8 cellular contexts compared by ENCODE assay signal in the genomic region with DNA sequence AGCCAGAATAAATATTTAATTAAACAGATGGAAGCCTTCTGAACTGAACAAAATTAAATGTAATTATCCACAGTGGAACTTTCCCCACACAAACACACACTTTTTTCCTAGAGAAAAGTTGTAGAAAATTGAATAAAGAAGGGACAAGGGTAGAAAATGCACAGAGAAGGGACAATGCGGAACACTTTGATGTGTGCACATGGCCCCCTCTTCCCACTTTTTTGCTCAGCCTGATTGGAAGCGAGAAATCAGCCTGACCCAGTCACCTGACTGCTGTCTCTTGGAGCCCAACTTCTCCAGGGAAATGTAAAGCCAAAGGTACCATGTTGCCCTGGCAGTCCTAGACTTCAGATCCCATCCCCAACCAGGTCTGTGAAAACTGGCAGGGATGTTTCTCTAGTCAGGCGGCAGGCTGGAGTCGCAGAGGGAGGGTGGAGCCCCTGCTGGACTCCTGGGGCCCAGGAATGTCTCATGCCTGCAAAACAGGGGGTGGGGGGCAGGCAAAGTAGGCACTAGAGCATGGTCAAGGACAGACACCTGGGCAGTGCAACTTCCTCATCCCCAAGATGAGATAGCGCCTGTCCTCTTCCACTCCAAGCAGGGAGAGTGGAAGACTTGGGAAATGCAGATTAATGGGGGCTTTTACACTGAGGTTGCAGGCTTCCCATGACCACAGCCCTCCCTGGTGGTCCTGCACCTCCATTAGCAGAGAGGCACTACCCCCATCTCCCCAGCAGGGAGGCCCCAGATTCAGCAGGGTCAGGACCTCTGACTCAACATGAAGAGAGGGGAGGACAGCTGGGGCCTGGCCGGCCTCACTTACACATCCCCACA. TPM values are rescaled to one million over a fixed set of nuclear protein-coding genes. Genes with fewer than 3 reads are reported as not detected.
DNase-seq lines count a peak whose midpoint lies in the region; ATAC-seq, FAIRE-seq and TF ChIP-seq lines count a peak whose summit lies in the region.

No MANE protein-coding gene starts in this region.

- 81 to 85% methylated on average over 2 to 3 of the region's 6 CpGs for WGBS in esophagus squamous epithelium, 2 donors
- WGBS in pancreas, 2 donors = 56 to 58% methylated on average over 6 of the region's 6 CpGs

- peaks cover 16 to 22% (median 20%) of the 10 kb centered on the region in 3 donors for H3K36me3 ChIP-seq in esophagus squamous epithelium
- H3K36me3 ChIP-seq in pancreas = peaks cover 0 to 21% (median 16%) of the 10 kb centered on the region in 3 donors

- H3K27me3 ChIP-seq in esophagus squamous epithelium = no peaks in the 10 kb centered on the region
- H3K27me3 ChIP-seq in pancreas = no peaks in the 10 kb centered on the region

- H3K9me3 ChIP-seq in esophagus squamous epithelium = no peaks in the 10 kb centered on the region
- H3K9me3 ChIP-seq in pancreas = no peaks in the 10 kb centered on the region

- H3K4me1 ChIP-seq in esophagus squamous epithelium (peaks cover 28 to 64% (median 41%) of the 10 kb centered on the region in 3 donors), pancreas (peaks cover 16 to 38% (median 23%) of the 10 kb centered on the region in 3 donors)

- intact Hi-C loops in esophagus squamous epithelium (cut with DNase I) = no loop called here
- intact Hi-C loops in pancreas (cut with DNase I) = no loop called here

- ATAC-seq in pancreas (peak in 1 of 4 donors; percentile 9), HG02798 (IDR thresholded peaks at IDR 0.05; ENCODE audit: poor library complexity, unreplicated experiment) (no peak), GM19455 (IDR thresholded peaks at IDR 0.05; ENCODE audit: unreplicated experiment) (no peak), HG02610 (IDR thresholded peaks at IDR 0.05; ENCODE audit: unreplicated experiment) (no peak)

- TF ChIP-seq POLR2A in esophagus squamous epithelium (IDR thresholded peaks at IDR 0.05) = no peak

- no peak for TF ChIP-seq CTCF in esophagus squamous epithelium (IDR thresholded peaks at IDR 0.05)
- TF ChIP-seq CTCF in pancreas (IDR thresholded peaks at IDR 0.05) = no peak

- H3K27ac ChIP-seq in esophagus squamous epithelium (peak overlapping the region; percentile 7 to 96 (median 94)), pancreas (peak overlapping the region; percentile 18 to 91 (median 58))

- DNase-seq in ELR (ENCODE audit: low read depth) (peak; percentile 69), RPMI7951 (ENCODE audit: low read depth) (peak; percentile 21), esophagus squamous epithelium (lab: John Stamatoyannopoulos, UW) (no peak), pancreas (peak in 3 of 6 donors; percentile 26 to 39 (median 38)), COLO668 (lab: John Stamatoyannopoulos, UW; ENCODE audit: unreplicated experiment) (no peak)

- H3K4me3 ChIP-seq in esophagus squamous epithelium (peak overlapping the region in 2 of 4 donors; percentile 83 to 88), pancreas (peak overlapping the region in 2 of 4 donors; percentile 14 to 72)

- FAIRE-seq in pancreas (lab: Jason Lieb, UNC) = no peak

RNA-seq across cellular contexts. Expression of gene CERS2, which starts 2.8 kb away (rescaled TPM):
- 91.0 and 122 TPM in 2 replicates for total RNA-seq in RPMI7951 (2014; rRNA removed; shearing (Covaris generic))
- total RNA-seq in esophagus squamous epithelium (10 to 100 TPM; 18.2 to 72.7 (median 45.4) TPM), pancreas (100 to 1,000 TPM in 3 of 6 donors, 10 to 100 TPM in 3; 75.0 to 155 (median 94.6) TPM)
- polyA plus RNA-seq in pancreas = 100 to 1,000 TPM; 112 to 122 TPM

RNA-seq across cellular contexts. Expression of gene ANXA9, which starts 10.3 kb away (rescaled TPM):
- 0.20 TPM in 1 of 2 replicates, not detected in the other for total RNA-seq in RPMI7951 (2014; rRNA removed; shearing (Covaris generic))
- total RNA-seq in esophagus squamous epithelium = 1 to 10 TPM; 1.2 to 7.8 (median 4.4) TPM
- 10 to 100 TPM; 11.7 to 17.6 (median 13.8) TPM for total RNA-seq in pancreas
- polyA plus RNA-seq in pancreas = 10 to 100 TPM; 18.1 to 30.7 TPM

RNA-seq across cellular contexts. Expression of gene MINDY1, which starts 34.9 kb away (rescaled TPM):
- 7.7 and 10.3 TPM in 2 replicates for total RNA-seq in RPMI7951 (2014; rRNA removed; shearing (Covaris generic))
- total RNA-seq in esophagus squamous epithelium (10 to 100 TPM; 25.4 to 52.5 (median 37.1) TPM), pancreas (10 to 100 TPM; 24.1 to 35.5 (median 32.4) TPM)
- 10 to 100 TPM; 23.1 to 24.2 TPM for polyA plus RNA-seq in pancreas

RNA-seq across cellular contexts. Expression of gene PRUNE1, which starts 36.4 kb away (rescaled TPM):
- total RNA-seq in RPMI7951 (2014; rRNA removed; shearing (Covaris generic)) = 10.5 and 10.8 TPM in 2 replicates
- total RNA-seq in esophagus squamous epithelium (10 to 100 TPM in 3 of 4 donors, 1 to 10 TPM in 1; 8.9 to 21.0 (median 15.9) TPM), pancreas (10 to 100 TPM in 2 of 6 donors, 1 to 10 TPM in 4; 6.4 to 11.1 (median 8.1) TPM)
- 10 to 100 TPM in 1 of 2 donors, 1 to 10 TPM in 1; 6.7 to 16.7 TPM for polyA plus RNA-seq in pancreas

RNA-seq across cellular contexts. Expression of gene SETDB1, which starts 45.6 kb away (rescaled TPM):
- total RNA-seq in RPMI7951 (2014; rRNA removed; shearing (Covaris generic)) = 21.0 and 26.9 TPM in 2 replicates
- total RNA-seq in esophagus squamous epithelium (10 to 100 TPM; 20.5 to 39.5 (median 25.3) TPM), pancreas (10 to 100 TPM; 15.2 to 25.5 (median 20.6) TPM)
- polyA plus RNA-seq in pancreas = 10 to 100 TPM; 20.5 to 23.1 TPM

Comparison
In these comparisons a context has a peak if more than half of its experiments do, and no peak if none do; other contexts are left out.
1. DNase-seq: peak in ELR (single experiment) and RPMI7951 (single experiment); none in esophagus squamous epithelium (single experiment) and COLO668 (single experiment).